In genomic region chr1:76474922-76475321, GRCh38 we compare ENCODE assay signal across 1 cellular context.
TF ChIP-seq lines count a peak whose summit lies in the region.

No MANE protein-coding gene starts in this region.

TF ChIP-seq in HepG2, 621 proteins besides CTCF, POLR2A, EP300 and RAD21 (continued from another document):
- TF ChIP-seq HBP1 (CRISPR knock-in tag; IDR thresholded peaks at IDR 0.05; ENCODE audit: low read depth) = no peak
